ENCODE assay signal across 1 cellular context in genomic region chr17:19248149-19248922, GRCh38.
A peak's percentile ranks its signal among the peaks of the same experiment; 100 is the strongest.
TF ChIP-seq lines count a peak whose summit lies in the region.

No MANE protein-coding gene starts in this region.

TF ChIP-seq in K562, 482 proteins besides CTCF, POLR2A, EP300 and RAD21 (continued from another document):
- TF ChIP-seq ZNF318 (IDR thresholded peaks at IDR 0.05; ENCODE audit: borderline replicate concordance in 1 of 2, low read depth in 1 of 2) (no peak), DPF2 (IDR thresholded peaks at IDR 0.05) (peak; percentile 15; the same call in 1 of the 2 replicates), HLTF (IDR thresholded peaks at IDR 0.05) (no peak), ZFPM2 (CRISPR knock-in tag; IDR thresholded peaks at IDR 0.05) (no peak), TCF3 (CRISPR knock-in tag; IDR thresholded peaks at IDR 0.05) (peak; percentile 63), CBFA2T2 (conservative IDR thresholded peaks at IDR 0.05) (peak; percentile 54; the same call in 1 of the 2 replicates), MNT (conservative IDR thresholded peaks at IDR 0.05) (no peak), SMARCA4 (IDR thresholded peaks at IDR 0.05) (peak; percentile 28; the same call in 1 of the 2 replicates), GTF2E2 (tag; IDR thresholded peaks at IDR 0.05) (no peak), JUNB (CRISPR knock-in tag; conservative IDR thresholded peaks at IDR 0.05) (no peak), TEAD4 (IDR thresholded peaks at IDR 0.05; ENCODE audit: low read length) (peak; percentile 69; the same call in 1 of the 2 replicates), TEAD4 (CRISPR knock-in tag; IDR thresholded peaks at IDR 0.05; ENCODE audit: borderline replicate concordance) (no peak), NCOR1 (IDR thresholded peaks at IDR 0.05) (peak; percentile 25; the same call in 1 of the 2 replicates), SRSF3 (IDR thresholded peaks at IDR 0.05; ENCODE audit: insufficient read depth, low read length) (no peak), SIX5 (IDR thresholded peaks at IDR 0.05; ENCODE audit: borderline replicate concordance in 1 of 2, insufficient read depth in 1 of 2, low read depth in 1 of 2, low read length in 2 of 2) (no peak), RERE (CRISPR knock-in tag; IDR thresholded peaks at IDR 0.05; ENCODE audit: borderline replicate concordance) (no peak), ZNF175 (CRISPR knock-in tag; IDR thresholded peaks at IDR 0.05; ENCODE audit: low read depth) (no peak), ARID1B (IDR thresholded peaks at IDR 0.05) (peak; percentile 66), ZNF324 (CRISPR knock-in tag; IDR thresholded peaks at IDR 0.05) (no peak), RBM34 (IDR thresholded peaks at IDR 0.05; ENCODE audit: borderline replicate concordance, insufficient read depth, low read length) (no peak)
- TF ChIP-seq, protein P1, sequence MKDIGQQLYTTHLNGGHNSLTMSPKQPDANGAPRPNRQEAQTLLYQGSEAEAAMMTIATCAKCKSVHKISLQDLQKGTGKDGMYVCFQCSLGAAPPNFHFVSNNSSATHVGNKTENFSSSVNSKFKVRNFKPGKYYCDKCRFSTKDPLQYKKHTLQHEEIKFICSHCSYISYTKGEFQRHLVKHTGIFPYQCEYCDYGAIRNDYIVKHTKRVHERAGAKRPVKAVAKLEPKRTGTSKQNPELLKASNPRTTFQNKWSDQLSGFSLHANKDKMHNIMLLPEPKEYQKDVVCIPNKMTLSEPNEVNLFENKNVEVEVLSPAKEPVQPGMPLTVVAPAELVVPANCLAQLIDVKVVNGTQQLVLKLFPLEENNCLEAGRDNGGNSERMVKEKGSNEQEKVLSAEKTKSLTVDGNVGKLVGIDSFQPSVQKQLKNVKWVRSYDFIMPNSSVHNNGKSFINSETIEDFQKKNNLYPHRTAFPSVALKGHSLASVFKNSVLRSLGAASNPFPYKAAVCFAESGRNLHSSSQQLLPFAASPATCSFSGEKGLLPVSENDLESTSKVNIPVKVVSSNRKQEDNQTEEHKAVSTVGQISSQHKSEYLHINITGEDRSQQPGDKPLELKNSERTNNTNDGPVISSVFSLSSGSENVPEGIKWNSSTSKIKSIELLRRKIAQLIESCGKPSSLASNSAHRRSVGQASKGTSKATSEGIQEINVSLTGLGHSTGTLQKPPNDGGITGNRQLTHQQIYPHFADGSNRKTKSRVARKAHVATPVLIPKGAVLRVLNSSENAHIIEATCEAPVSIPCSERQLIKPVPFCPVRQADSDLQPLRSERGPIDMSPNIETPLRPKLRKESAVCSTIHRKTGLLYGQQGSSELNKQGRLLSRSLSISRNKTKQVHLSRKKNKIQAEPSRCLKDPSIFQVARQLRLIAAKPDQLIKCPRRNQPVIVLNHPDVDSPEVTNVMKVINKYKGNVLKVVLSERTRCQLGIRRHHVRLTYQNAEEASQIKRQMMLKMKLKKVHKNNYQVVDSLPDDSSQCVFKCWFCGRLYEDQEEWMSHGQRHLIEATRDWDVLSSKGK (CRISPR knock-in tag; IDR thresholded peaks at IDR 0.05) = no peak
